ENCODE assay signal across 17 cellular contexts in the genomic region with DNA sequence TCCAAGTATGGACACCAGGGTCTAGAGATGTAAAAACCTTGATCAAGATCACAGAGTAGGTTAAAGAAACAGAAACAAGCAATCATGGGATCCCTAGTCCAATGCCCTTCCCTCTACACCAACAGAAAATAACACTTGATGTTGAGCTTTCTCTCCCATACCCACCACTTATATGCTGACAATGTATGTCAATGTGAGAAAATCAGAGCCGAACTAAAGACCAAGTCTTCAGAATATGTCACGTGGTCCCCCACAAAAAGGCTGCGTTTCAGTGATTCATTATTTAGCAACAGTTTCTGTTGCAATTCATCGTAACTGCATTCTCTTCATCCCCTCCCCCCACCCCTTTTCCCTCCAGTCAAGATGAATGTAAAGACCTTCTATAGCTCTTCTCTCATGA.
DNase-seq lines count a peak whose midpoint lies in the region.
"Had no signal": no experiment of that assay in that cellular context is flagged by ENCODE, and none has a peak within 500 bp of the region (broad histone marks: within the 10 kb centered on the region; RNA-seq: fewer than 3 reads in every experiment).

No MANE protein-coding gene starts in this region.

- H3K4me3 ChIP-seq in neuronal stem cell (ENCODE audit: low read length in 2 of 2), result no peak overlapping the region
- H3K4me3 ChIP-seq: hepatocyte had no signal

- no peak overlapping the region for H3K14ac ChIP-seq in neuronal stem cell (ENCODE audit: low read length)

- no peaks in the 10 kb centered on the region for H3K27me3 Mint-ChIP-seq in activated T-cell treated with anti-CD3 and anti-CD28 coated beads, Interleukin-2, amount 50 U/mL, for 24 hours
- H3K27me3 Mint-ChIP-seq in activated T-helper 1 cell treated with anti-CD3 and anti-CD28 coated beads, Interleukin-12 subunit alpha, Interleukin-12 subunit beta, Interleukin-2, Interleukin-4 antibody, amounts not matched to agents 30 ng/mL and 10 ng/mL and 1 ng/mL, durations not matched to agents 14 hours and 24 hours and 36 hours (ENCODE audit: insufficient read depth), result peaks cover 3% of the 10 kb centered on the region

- H3K36me3 ChIP-seq in neuronal stem cell (replicated peaks in 1 of 2; ENCODE audit: control insufficient read depth in 2 of 2, insufficient read depth in 2 of 2, low read length in 2 of 2), result no peaks in the 10 kb centered on the region
- H3K36me3 ChIP-seq: brain microvascular endothelial cell, neutrophil had no signal

- WGBS in neuronal stem cell (ENCODE audit: extremely low coverage in 2 of 2, insufficient read length in 2 of 2, insufficient replicate concordance in 1 of 2), 2 donors, result no CpG with 5 or more reads among the region's 4 CpGs

- no peaks in the 10 kb centered on the region for H3K27me3 ChIP-seq in neuronal stem cell (ENCODE audit: control insufficient read depth in 3 of 3, insufficient read depth in 3 of 3, low read depth in 1 of 3, low read length in 3 of 3)
- H3K27me3 ChIP-seq: brain microvascular endothelial cell, hepatocyte, neutrophil had no signal

- no peak overlapping the region for H2BK15ac ChIP-seq in neuronal stem cell (ENCODE audit: low read length)

- H3K27ac ChIP-seq in neuronal stem cell (replicated peaks; ENCODE audit: low read length), result no peak overlapping the region
- H3K27ac ChIP-seq: brain microvascular endothelial cell, hepatocyte, neutrophil had no signal

- peaks cover 17% of the 10 kb centered on the region for H3K9me3 Mint-ChIP-seq in activated T-cell treated with anti-CD3 and anti-CD28 coated beads, Interleukin-2, amount 50 U/mL, for 24 hours
- H3K9me3 Mint-ChIP-seq in activated T-helper 1 cell treated with anti-CD3 and anti-CD28 coated beads, Interleukin-12 subunit alpha, Interleukin-12 subunit beta, Interleukin-2, Interleukin-4 antibody, amounts not matched to agents 30 ng/mL and 10 ng/mL and 1 ng/mL, durations not matched to agents 14 hours and 24 hours and 36 hours, result peaks cover 38% of the 10 kb centered on the region

- no peak overlapping the region for H3K9ac ChIP-seq in neuronal stem cell (ENCODE audit: low read depth, low read length, poor library complexity)

- peaks cover 0 to under 1% of the 10 kb centered on the region in 2 donors for H3K4me1 ChIP-seq in neuronal stem cell (ENCODE audit: control insufficient read depth in 2 of 2, insufficient read depth in 1 of 2, low read depth in 1 of 2, low read length in 2 of 2)

- H4K8ac ChIP-seq in neuronal stem cell (ENCODE audit: low read depth, low read length), result no peak overlapping the region

- peak overlapping the region; percentile 10 for H3K4me3 Mint-ChIP-seq in activated T-cell treated with anti-CD3 and anti-CD28 coated beads, Interleukin-2, amount 50 U/mL, for 24 hours
- H3K4me3 Mint-ChIP-seq in activated T-helper 1 cell treated with anti-CD3 and anti-CD28 coated beads, Interleukin-12 subunit alpha, Interleukin-12 subunit beta, Interleukin-2, Interleukin-4 antibody, amounts not matched to agents 30 ng/mL and 10 ng/mL and 1 ng/mL, durations not matched to agents 14 hours and 24 hours and 36 hours, result no peak overlapping the region

- intact Hi-C loops in activated T-helper 1 cell treated with anti-CD3 and anti-CD28 coated beads, Interleukin-12 subunit alpha, Interleukin-12 subunit beta, Interleukin-2, Interleukin-4 antibody, amounts not matched to agents 30 ng/mL and 10 ng/mL and 1 ng/mL, durations not matched to agents 14 hours and 24 hours and 36 hours (cut with micrococcal nuclease), result loop anchor here (1.0 to 10.0 kb wide), 5 partner anchors 35 to 906 kb away; a partner anchor contains a TSS

- no peak overlapping the region for H3K23ac ChIP-seq in neuronal stem cell (ENCODE audit: low read depth, low read length, poor library complexity)

- no peak overlapping the region for H2AK5ac ChIP-seq in neuronal stem cell (ENCODE audit: low read depth, low read length)

- no peak overlapping the region for H3K4ac ChIP-seq in neuronal stem cell (ENCODE audit: low read length)

- H3K27ac Mint-ChIP-seq in activated T-cell treated with anti-CD3 and anti-CD28 coated beads, Interleukin-2, amount 50 U/mL, for 24 hours, result peak overlapping the region; percentile 91
- peak overlapping the region; percentile 89 for H3K27ac Mint-ChIP-seq in activated T-helper 1 cell treated with anti-CD3 and anti-CD28 coated beads, Interleukin-12 subunit alpha, Interleukin-12 subunit beta, Interleukin-2, Interleukin-4 antibody, amounts not matched to agents 30 ng/mL and 10 ng/mL and 1 ng/mL, durations not matched to agents 14 hours and 24 hours and 36 hours

- no peak overlapping the region for H4K91ac ChIP-seq in neuronal stem cell (ENCODE audit: low read depth, low read length, poor library complexity)

- peaks cover 60% of the 10 kb centered on the region for H3K4me1 Mint-ChIP-seq in activated T-cell treated with anti-CD3 and anti-CD28 coated beads, Interleukin-2, amount 50 U/mL, for 24 hours (ENCODE audit: low read depth)
- peaks cover 64% of the 10 kb centered on the region for H3K4me1 Mint-ChIP-seq in activated T-helper 1 cell treated with anti-CD3 and anti-CD28 coated beads, Interleukin-12 subunit alpha, Interleukin-12 subunit beta, Interleukin-2, Interleukin-4 antibody, amounts not matched to agents 30 ng/mL and 10 ng/mL and 1 ng/mL, durations not matched to agents 14 hours and 24 hours and 36 hours (ENCODE audit: low read depth)

- no peak overlapping the region for H3K4me2 ChIP-seq in neuronal stem cell (ENCODE audit: insufficient read depth, low read length, poor library complexity, severe bottlenecking)
- H3K4me2 ChIP-seq: hepatocyte had no signal

- H2BK5ac ChIP-seq in neuronal stem cell (ENCODE audit: low read length), result no peak overlapping the region

- H3K18ac ChIP-seq in neuronal stem cell (ENCODE audit: low read length), result no peak overlapping the region

- no peaks in the 10 kb centered on the region for H3K79me1 ChIP-seq in neuronal stem cell (ENCODE audit: low read depth, low read length)

- DNase-seq in activated T-cell treated with anti-CD3 and anti-CD28 coated beads, Interleukin-2, amount 50 U/mL, for 24 hours, result no peak
- no peak for DNase-seq in activated T-cell treated with anti-CD3 and anti-CD28 coated beads, Interleukin-2, amount 50 U/mL, for 1 hour
- peak; percentile 79 for DNase-seq in MV-4-11 (lab: John Stamatoyannopoulos, UW)
- no peak for DNase-seq in activated T-helper 1 cell treated with anti-CD3 and anti-CD28 coated beads, Interleukin-12 subunit alpha, Interleukin-12 subunit beta, Interleukin-2, Interleukin-4 antibody, amounts not matched to agents 30 ng/mL and 10 ng/mL and 1 ng/mL, durations not matched to agents 14 hours and 24 hours and 36 hours (ENCODE audit: low spot score)
- peak; percentile 35 for DNase-seq in fibroblast of the conjunctiva (ENCODE audit: low read depth)
- DNase-seq in central memory CD4-positive, alpha-beta T cell, result no peak
- no peak for DNase-seq in hippocampal formation (lab: John Stamatoyannopoulos, UW)
- DNase-seq in neuronal stem cell (ENCODE audit: low spot score), result no peak
- DNase-seq: activated CD4-positive, alpha-beta T cell treated with anti-CD3 and anti-CD28 coated beads, Interleukin-2, amount 50 U/mL, for 1 hour; activated gamma-delta T cell; brain microvascular endothelial cell; kidney glomerular epithelial cell; midbrain; NCI-H2171; substantia nigra had no signal

- H2BK120ac ChIP-seq in neuronal stem cell (ENCODE audit: low read depth, low read length), result no peak overlapping the region

- H3K9me3 ChIP-seq in neuronal stem cell (replicated peaks in 1 of 2; ENCODE audit: control insufficient read depth in 2 of 2, insufficient read depth in 1 of 2, low read depth in 1 of 2, low read length in 2 of 2), result no peaks in the 10 kb centered on the region
- H3K9me3 ChIP-seq: neutrophil had no signal

- H2AFZ ChIP-seq in neuronal stem cell (ENCODE audit: low read length), result no peak overlapping the region
- H2AFZ ChIP-seq: hepatocyte had no signal

- H2BK12ac ChIP-seq in neuronal stem cell (ENCODE audit: low read length), result no peak overlapping the region

- H3K36me3 Mint-ChIP-seq in activated T-cell treated with anti-CD3 and anti-CD28 coated beads, Interleukin-2, amount 50 U/mL, for 24 hours (ENCODE audit: low read depth), result peaks cover 1% of the 10 kb centered on the region
- H3K36me3 Mint-ChIP-seq in activated T-helper 1 cell treated with anti-CD3 and anti-CD28 coated beads, Interleukin-12 subunit alpha, Interleukin-12 subunit beta, Interleukin-2, Interleukin-4 antibody, amounts not matched to agents 30 ng/mL and 10 ng/mL and 1 ng/mL, durations not matched to agents 14 hours and 24 hours and 36 hours (ENCODE audit: low read depth), result peaks cover 30% of the 10 kb centered on the region

Comparison
In these comparisons a context has a peak if more than half of its experiments do, and no peak if none do; other contexts are left out.
1. DNase-seq: peak in MV-4-11 (single experiment) and fibroblast of the conjunctiva (single experiment); none in activated T-cell treated with anti-CD3 and anti-CD28 coated beads, Interleukin-2, amount 50 U/mL, for 24 hours (single experiment), activated T-cell treated with anti-CD3 and anti-CD28 coated beads, Interleukin-2, amount 50 U/mL, for 1 hour (single experiment), activated T-helper 1 cell treated with anti-CD3 and anti-CD28 coated beads, Interleukin-12 subunit alpha, Interleukin-12 subunit beta, Interleukin-2, Interleukin-4 antibody, amounts not matched to agents 30 ng/mL and 10 ng/mL and 1 ng/mL, durations not matched to agents 14 hours and 24 hours and 36 hours (single experiment), central memory CD4-positive, alpha-beta T cell (single experiment), hippocampal formation (0 of 2) and neuronal stem cell (single experiment).